Comparison of ENCODE assay signal across 8 cellular contexts in genomic region chr19:12994701-12995595, GRCh38. TPM values are rescaled to one million over a fixed set of nuclear protein-coding genes. Genes with fewer than 3 reads are reported as not detected.
DNase-seq lines count a peak whose midpoint lies in the region; ATAC-seq and TF ChIP-seq lines count a peak whose summit lies in the region.

Gene NFIX, plus strand, starts transcription at chr19:12995475. Its CDS starts 363 bp downstream, at chr19:12995838.

- no peaks in the 10 kb centered on the region for H3K36me3 ChIP-seq in ES-I3 (ENCODE audit: insufficient read depth, low read length)

- peaks cover 7% of the 10 kb centered on the region for H3K4me1 Mint-ChIP-seq in stimulated activated naive CD8-positive, alpha-beta T cell treated with anti-CD3 and anti-CD28 coated beads, Interleukin-15, Interleukin-2, amounts not matched to agents 100 ng/mL and 50 ng/mL, for 24 hours (ENCODE audit: low read depth)

- H3K36me3 Mint-ChIP-seq in stimulated activated naive CD8-positive, alpha-beta T cell treated with anti-CD3 and anti-CD28 coated beads, Interleukin-15, Interleukin-2, amounts not matched to agents 100 ng/mL and 50 ng/mL, for 24 hours (ENCODE audit: low read depth): peaks cover 4% of the 10 kb centered on the region

- H3K27me3 Mint-ChIP-seq in stimulated activated naive CD8-positive, alpha-beta T cell treated with anti-CD3 and anti-CD28 coated beads, Interleukin-15, Interleukin-2, amounts not matched to agents 100 ng/mL and 50 ng/mL, for 24 hours: peaks cover 10% of the 10 kb centered on the region

- no peaks in the 10 kb centered on the region for H3K9me3 ChIP-seq in ES-I3 (ENCODE audit: control insufficient read depth, insufficient read depth, low read length)

- H3K9ac ChIP-seq in ES-I3 (ENCODE audit: low read depth, low read length): peak within 1 kb of the TSS; percentile 33; the same call in 1 of the 2 replicates

- H3K9me3 Mint-ChIP-seq in stimulated activated naive CD8-positive, alpha-beta T cell treated with anti-CD3 and anti-CD28 coated beads, Interleukin-15, Interleukin-2, amounts not matched to agents 100 ng/mL and 50 ng/mL, for 24 hours: no peaks in the 10 kb centered on the region

- H3K27ac Mint-ChIP-seq in stimulated activated naive CD8-positive, alpha-beta T cell treated with anti-CD3 and anti-CD28 coated beads, Interleukin-15, Interleukin-2, amounts not matched to agents 100 ng/mL and 50 ng/mL, for 24 hours: peak within 1 kb of the TSS; percentile 87

- H3K4me1 ChIP-seq in ES-I3 (ENCODE audit: insufficient read depth, low read length): no peaks in the 10 kb centered on the region

- ATAC-seq in HG03045 (IDR thresholded peaks at IDR 0.05; ENCODE audit: unreplicated experiment): no peak
- no peak for ATAC-seq in HG03432 (IDR thresholded peaks at IDR 0.05; ENCODE audit: unreplicated experiment)

- peak within 1 kb of the TSS; percentile 87 for H3K4me3 Mint-ChIP-seq in stimulated activated naive CD8-positive, alpha-beta T cell treated with anti-CD3 and anti-CD28 coated beads, Interleukin-15, Interleukin-2, amounts not matched to agents 100 ng/mL and 50 ng/mL, for 24 hours

- peak; percentile 36 for DNase-seq in NCI-H460 (ENCODE audit: extremely low read depth, low read depth)
- DNase-seq in activated T-cell treated with anti-CD3 and anti-CD28 coated beads for 48 hours (ENCODE audit: low read depth): peak; percentile 44
- peak; percentile 58 for DNase-seq in epithelial cell of esophagus (ENCODE audit: low read depth)
- DNase-seq in mucosa of gallbladder (ENCODE audit: low spot score): peak; percentile 54

- peak within 1 kb of the TSS; percentile 65 for H3K4me3 ChIP-seq in epithelial cell of esophagus (ENCODE audit: low read length)

- no peak for TF ChIP-seq CTCF in epithelial cell of esophagus (IDR thresholded peaks at IDR 0.05; ENCODE audit: insufficient read depth, low read depth, low read length, missing control alignments)

RNA-seq across cellular contexts. Expression of gene NFIX, which starts in this region (rescaled TPM):
- 5.2 and 8.2 TPM in 2 replicates for total RNA-seq in NCI-H460 (2014; rRNA removed; shearing (Covaris generic))
- polyA plus RNA-seq in NCI-H460 (2014; cell fraction: nucleus; rRNA removed): 2.2 and 3.8 TPM in 2 replicates
- total RNA-seq in mucosa of gallbladder: 135 TPM

Comparison
In these comparisons a context has a peak if more than half of its experiments do, and no peak if none do; other contexts are left out.
1. RNA of gene NFIX (total RNA-seq): 135 TPM in mucosa of gallbladder (single experiment); 5.2 to 8.2 TPM in NCI-H460; every median in the first group is over 10 times any median in the second.
2. Peak in every context shown above with its lines, with median percentiles within 50 percentile points of each other: DNase-seq.